Comparison of ENCODE assay signal across 18 cellular contexts in the genomic region with DNA sequence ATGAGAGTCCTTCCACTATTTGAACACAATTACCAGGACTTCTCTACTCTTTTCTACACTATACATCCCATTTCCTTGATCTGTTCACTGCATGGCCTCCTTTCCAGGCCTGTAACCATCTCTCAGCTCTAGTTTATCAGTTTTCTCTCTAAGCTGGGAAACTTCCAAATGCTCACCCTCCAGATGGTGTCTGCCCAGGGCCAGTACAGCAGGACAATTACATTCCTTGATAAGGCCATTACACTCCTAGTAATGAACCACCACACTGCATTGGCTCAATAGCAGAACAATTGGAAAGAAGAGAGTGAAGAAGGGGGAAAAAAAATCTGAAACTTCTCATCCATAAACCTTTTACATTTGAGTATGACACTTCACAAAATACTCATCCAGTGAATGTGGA.
DNase-seq lines count a peak whose midpoint lies in the region; ATAC-seq, FAIRE-seq and TF ChIP-seq lines count a peak whose summit lies in the region.
"Had no signal": no experiment of that assay in that cellular context is flagged by ENCODE, and none has a peak within 500 bp of the region (broad histone marks: within the 10 kb centered on the region; RNA-seq: fewer than 3 reads in every experiment).

No MANE protein-coding gene starts in this region.

- no peak overlapping the region for H3K4me3 ChIP-seq in fibroblast of pulmonary artery (replicated peaks; ENCODE audit: low read depth, low read length)
- H3K4me3 ChIP-seq: BLaER1 treated with 17β-estradiol and CSF1 and Interleukin-3, amounts not matched to agents 10 nM and 100 nM had no signal

- no peaks in the 10 kb centered on the region for H3K9me3 Mint-ChIP-seq in activated CD4-positive, alpha-beta T cell treated with anti-CD3 and anti-CD28 coated beads for 36 hours (ENCODE audit: low read depth)
- no peaks in the 10 kb centered on the region for H3K9me3 Mint-ChIP-seq in mesothelial cell of epicardium
- H3K9me3 Mint-ChIP-seq: CD4-positive, alpha-beta memory T cell; T-cell had no signal

- H3K36me3 Mint-ChIP-seq in activated CD4-positive, alpha-beta T cell treated with anti-CD3 and anti-CD28 coated beads for 36 hours (ENCODE audit: low read depth): no peaks in the 10 kb centered on the region
- no peaks in the 10 kb centered on the region for H3K36me3 Mint-ChIP-seq in mesothelial cell of epicardium
- H3K36me3 Mint-ChIP-seq: CD4-positive, alpha-beta memory T cell; IgD-negative memory B cell; T-cell had no signal

- TF ChIP-seq CTCF in fibroblast of pulmonary artery (IDR thresholded peaks at IDR 0.05; ENCODE audit: low read length, missing control alignments) (no peak), mesothelial cell of epicardium (IDR thresholded peaks at IDR 0.05; ENCODE audit: unreplicated experiment) (no peak)

- no peak overlapping the region for H3K27ac Mint-ChIP-seq in activated CD4-positive, alpha-beta T cell treated with anti-CD3 and anti-CD28 coated beads for 36 hours
- no peak overlapping the region for H3K27ac Mint-ChIP-seq in mesothelial cell of epicardium
- H3K27ac Mint-ChIP-seq: CD4-positive, alpha-beta memory T cell; T-cell had no signal

- ATAC-seq in SK-N-SH treated with all-trans-retinoic acid at 6 μM for 48 hours: no peak; the same call in 2 of the 3 replicates
- no peak for ATAC-seq in activated CD4-positive, alpha-beta T cell treated with anti-CD3 and anti-CD28 coated beads for 36 hours
- ATAC-seq: T-cell had no signal

- DNase-seq in DMS 273 treated with DMSO at 0.1 percent for 48 hours (lab: John Stamatoyannopoulos, UW): peak; percentile 69
- peak; percentile 85 for DNase-seq in G401 (ENCODE audit: low spot score)
- peak; percentile 43 for DNase-seq in fibroblast of pulmonary artery (ENCODE audit: low read depth)
- DNase-seq in activated CD4-positive, alpha-beta T cell treated with anti-CD3 and anti-CD28 coated beads for 36 hours: no peak
- no peak for DNase-seq in mesothelial cell of epicardium (ENCODE audit: low spot score in 2 of 2, unreplicated experiment in 2 of 2)
- no peak for DNase-seq in GM19239 (ENCODE audit: insufficient read length, low spot score)
- no peak for DNase-seq in DMS153 (lab: John Stamatoyannopoulos, UW)
- DNase-seq: Caco-2; CD4-positive, alpha-beta memory T cell; NCI-H1048; NCI-H1417 treated with DMSO at 0.1 percent for 48 hours; RPMI8226; SIG-M5; T-cell had no signal

- POLR2A ChIA-PET in activated CD4-positive, alpha-beta T cell treated with anti-CD3 and anti-CD28 coated beads for 36 hours (lab: Charles Lee): no interaction called here

- in situ Hi-C loops in G401 (cut with HindIII; ENCODE audit: low sequenced_read_pairs): no loop called here

- peaks cover 2% of the 10 kb centered on the region for H3K27me3 Mint-ChIP-seq in activated CD4-positive, alpha-beta T cell treated with anti-CD3 and anti-CD28 coated beads for 36 hours
- H3K27me3 Mint-ChIP-seq in mesothelial cell of epicardium (ENCODE audit: low read depth): peaks cover 10% of the 10 kb centered on the region

- CTCF ChIA-PET in activated CD4-positive, alpha-beta T cell treated with anti-CD3 and anti-CD28 coated beads for 36 hours (lab: Charles Lee): no interaction called here

- no peaks in the 10 kb centered on the region for H3K4me1 Mint-ChIP-seq in activated CD4-positive, alpha-beta T cell treated with anti-CD3 and anti-CD28 coated beads for 36 hours
- no peaks in the 10 kb centered on the region for H3K4me1 Mint-ChIP-seq in mesothelial cell of epicardium
- H3K4me1 Mint-ChIP-seq: CD4-positive, alpha-beta memory T cell; IgD-negative memory B cell; T-cell had no signal

- intact Hi-C loops in activated CD4-positive, alpha-beta T cell treated with anti-CD3 and anti-CD28 coated beads for 36 hours (cut with DNase I, micrococcal nuclease): loop anchor here in 1 of 2 experiments (10.0 kb wide), 1 partner anchor 268 kb away; no protein-coding TSS in a partner anchor

- no peak for FAIRE-seq in GM19239 (lab: Jason Lieb, UNC)
- FAIRE-seq: H54 had no signal

- no peak overlapping the region for H3K4me3 Mint-ChIP-seq in activated CD4-positive, alpha-beta T cell treated with anti-CD3 and anti-CD28 coated beads for 36 hours
- H3K4me3 Mint-ChIP-seq in mesothelial cell of epicardium: no peak overlapping the region
- H3K4me3 Mint-ChIP-seq: CD4-positive, alpha-beta memory T cell; IgD-negative memory B cell; T-cell had no signal

TF ChIP-seq in SK-N-SH treated with all-trans-retinoic acid at 6 μM for 48 hours, 23 proteins besides CTCF, POLR2A, EP300 and RAD21:
- no peak for TF ChIP-seq ESRRG (CRISPR knock-in tag; IDR thresholded peaks at IDR 0.05)
- no peak for TF ChIP-seq ZFP3 (CRISPR knock-in tag; IDR thresholded peaks at IDR 0.05)
- TF ChIP-seq TCF4 (CRISPR knock-in tag; IDR thresholded peaks at IDR 0.05; ENCODE audit: borderline replicate concordance): peak; percentile 78
- no peak for TF ChIP-seq ZNF565 (CRISPR knock-in tag; conservative IDR thresholded peaks at IDR 0.05; ENCODE audit: low read depth)
- TF ChIP-seq, protein P1, sequence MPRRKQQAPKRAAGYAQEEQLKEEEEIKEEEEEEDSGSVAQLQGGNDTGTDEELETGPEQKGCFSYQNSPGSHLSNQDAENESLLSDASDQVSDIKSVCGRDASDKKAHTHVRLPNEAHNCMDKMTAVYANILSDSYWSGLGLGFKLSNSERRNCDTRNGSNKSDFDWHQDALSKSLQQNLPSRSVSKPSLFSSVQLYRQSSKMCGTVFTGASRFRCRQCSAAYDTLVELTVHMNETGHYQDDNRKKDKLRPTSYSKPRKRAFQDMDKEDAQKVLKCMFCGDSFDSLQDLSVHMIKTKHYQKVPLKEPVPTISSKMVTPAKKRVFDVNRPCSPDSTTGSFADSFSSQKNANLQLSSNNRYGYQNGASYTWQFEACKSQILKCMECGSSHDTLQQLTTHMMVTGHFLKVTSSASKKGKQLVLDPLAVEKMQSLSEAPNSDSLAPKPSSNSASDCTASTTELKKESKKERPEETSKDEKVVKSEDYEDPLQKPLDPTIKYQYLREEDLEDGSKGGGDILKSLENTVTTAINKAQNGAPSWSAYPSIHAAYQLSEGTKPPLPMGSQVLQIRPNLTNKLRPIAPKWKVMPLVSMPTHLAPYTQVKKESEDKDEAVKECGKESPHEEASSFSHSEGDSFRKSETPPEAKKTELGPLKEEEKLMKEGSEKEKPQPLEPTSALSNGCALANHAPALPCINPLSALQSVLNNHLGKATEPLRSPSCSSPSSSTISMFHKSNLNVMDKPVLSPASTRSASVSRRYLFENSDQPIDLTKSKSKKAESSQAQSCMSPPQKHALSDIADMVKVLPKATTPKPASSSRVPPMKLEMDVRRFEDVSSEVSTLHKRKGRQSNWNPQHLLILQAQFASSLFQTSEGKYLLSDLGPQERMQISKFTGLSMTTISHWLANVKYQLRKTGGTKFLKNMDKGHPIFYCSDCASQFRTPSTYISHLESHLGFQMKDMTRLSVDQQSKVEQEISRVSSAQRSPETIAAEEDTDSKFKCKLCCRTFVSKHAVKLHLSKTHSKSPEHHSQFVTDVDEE (CRISPR knock-in tag; IDR thresholded peaks at IDR 0.05): peak; percentile 40; the same call in 1 of the 2 replicates
- TF ChIP-seq ZNF70 (CRISPR knock-in tag; IDR thresholded peaks at IDR 0.05): peak; percentile 36; the same call in 1 of the 2 replicates

Comparison
In these comparisons a context has a peak if more than half of its experiments do, and no peak if none do; other contexts are left out.
1. DNase-seq: peak in DMS 273 treated with DMSO at 0.1 percent for 48 hours (single experiment), G401 (single experiment) and fibroblast of pulmonary artery (single experiment); none in activated CD4-positive, alpha-beta T cell treated with anti-CD3 and anti-CD28 coated beads for 36 hours (single experiment), mesothelial cell of epicardium (0 of 2), GM19239 (single experiment) and DMS153 (single experiment).